1 cellular context compared by ENCODE assay signal in genomic region chr6:110811187-110811586, GRCh38.
A peak's percentile ranks its signal among the peaks of the same experiment; 100 is the strongest.
TF ChIP-seq lines count a peak whose summit lies in the region.

No MANE protein-coding gene starts in this region.

TF ChIP-seq in GM12878, 131 proteins besides CTCF, POLR2A, EP300 and RAD21 (continued from another document and continues in another):
- TF ChIP-seq ZBTB11 (CRISPR knock-in tag; IDR thresholded peaks at IDR 0.05) (no peak), NFYA (IDR thresholded peaks at IDR 0.05; ENCODE audit: borderline replicate concordance, low read depth, low read length) (no peak), PAX8 (IDR thresholded peaks at IDR 0.05) (no peak), NR2C2 (IDR thresholded peaks at IDR 0.05; ENCODE audit: borderline replicate concordance, control insufficient read depth, insufficient read length, low read depth) (no peak), ZNF687 (IDR thresholded peaks at IDR 0.05) (no peak), HDGF (IDR thresholded peaks at IDR 0.05) (no peak), USF2 (IDR thresholded peaks at IDR 0.05; ENCODE audit: borderline replicate concordance, low read depth, low read length) (no peak), CEBPZ (IDR thresholded peaks at IDR 0.05; ENCODE audit: low read depth, low read length) (no peak), HSF1 (IDR thresholded peaks at IDR 0.05; ENCODE audit: low read depth, low read length) (no peak), CREB1 (IDR thresholded peaks at IDR 0.05; ENCODE audit: low read depth) (peak; percentile 95), ZBTB40 (IDR thresholded peaks at IDR 0.05; ENCODE audit: borderline replicate concordance) (no peak), MEF2A (IDR thresholded peaks at IDR 0.05; ENCODE audit: insufficient read depth, low read depth, low read length) (peak; percentile 75), HDAC2 (IDR thresholded peaks at IDR 0.05) (no peak), GABPA (IDR thresholded peaks at IDR 0.05; ENCODE audit: low read depth) (no peak), YY1 (IDR thresholded peaks at IDR 0.05; ENCODE audit: low read depth, low read length) (peak; percentile 61), MTA2 (IDR thresholded peaks at IDR 0.05; ENCODE audit: low read depth) (peak; percentile 41; the same call in 1 of the 2 replicates), PAX5 (IDR thresholded peaks at IDR 0.05; ENCODE audit: borderline replicate concordance, low read depth, low read length) (peak; percentile 85), IRF5 (IDR thresholded peaks at IDR 0.05; ENCODE audit: borderline replicate concordance) (no peak), ZNF622 (IDR thresholded peaks at IDR 0.05) (no peak), DPF2 (IDR thresholded peaks at IDR 0.05) (0 out of 2 replicates have a peak, but pooled peaks have one; percentile 15), SUZ12 (IDR thresholded peaks at IDR 0.05; ENCODE audit: unreplicated experiment) (no peak), SREBF2 (IDR thresholded peaks at IDR 0.05; ENCODE audit: low read length) (no peak), ZBTB33 (IDR thresholded peaks at IDR 0.05) (no peak), ZNF592 (IDR thresholded peaks at IDR 0.05) (no peak), RBBP5 (conservative IDR thresholded peaks at IDR 0.05) (no peak), SMAD5 (IDR thresholded peaks at IDR 0.05; ENCODE audit: low read depth) (no peak), EGR1 (IDR thresholded peaks at IDR 0.05; ENCODE audit: borderline replicate concordance in 1 of 2, low read depth in 2 of 2, low read length in 2 of 2) (no peak), TAF1 (IDR thresholded peaks at IDR 0.05; ENCODE audit: borderline replicate concordance, low read depth, low read length) (no peak)
